14 cellular contexts compared by ENCODE assay signal in genomic region chr7:74029094-74029785, GRCh38. TPM values are rescaled to one million over a fixed set of nuclear protein-coding genes. Genes with fewer than 3 reads are reported as not detected.
A peak's percentile ranks its signal among the peaks of the same experiment; 100 is the strongest.
DNase-seq lines count a peak whose midpoint lies in the region; ATAC-seq and TF ChIP-seq lines count a peak whose summit lies in the region.
"Had no signal": no experiment of that assay in that cellular context is flagged by ENCODE, and none has a peak within 500 bp of the region (broad histone marks: within the 10 kb centered on the region; RNA-seq: fewer than 3 reads in every experiment).

No MANE protein-coding gene starts in this region.

- H3K4me1 ChIP-seq in left lung = peaks cover 24 to 39% of the 10 kb centered on the region in 2 donors

- H3K4me3 ChIP-seq in left lung = peak overlapping the region; percentile 32 to 43
- peak overlapping the region in 5 of 7 experiments; percentile 13 to 42 (median 22) for H3K4me3 ChIP-seq in skin epidermis
- H3K4me3 ChIP-seq: MG63 had no signal

- ATAC-seq in left lung (no peak), HG02840 (IDR thresholded peaks at IDR 0.05; ENCODE audit: low FRiP score, unreplicated experiment) (no peak)

- TF ChIP-seq CTCF in left lung (IDR thresholded peaks at IDR 0.05) = no peak

- DNase-seq in G401 (ENCODE audit: low spot score) = peak; percentile 62
- peak in 3 of 61 donors; percentile 2 to 48 (median 13) for DNase-seq in caudate nucleus (lab: John Stamatoyannopoulos, UW)
- DNase-seq in left lung = peak in 1 of 2 donors; percentile 63
- no peak for DNase-seq in COLO829 (ENCODE audit: low spot score)
- no peak for DNase-seq in cerebellum (ENCODE audit: low spot score)
- DNase-seq in NCI-H1048 (lab: John Stamatoyannopoulos, UW) = no peak
- DNase-seq: CD4-positive, CD25-positive, alpha-beta regulatory T cell; foreskin fibroblast; mammary epithelial cell; MG63; NK-92 treated with Interleukin-12 subunit alpha and Interleukin-12 subunit beta, amount 100 ng/mL, for 24 hours had no signal

- in situ Hi-C loops in G401 (cut with HindIII; ENCODE audit: low sequenced_read_pairs) = no loop called here

- no peaks in the 10 kb centered on the region for H3K36me3 ChIP-seq in left lung
- H3K36me3 ChIP-seq: MG63 had no signal

- no peaks in the 10 kb centered on the region for H3K9me3 ChIP-seq in left lung
- H3K9me3 ChIP-seq: MG63 had no signal

- H3K27ac ChIP-seq in caudate nucleus (ENCODE audit: low read depth, low read length) = peak overlapping the region; percentile 46
- H3K27ac ChIP-seq in left lung = peak overlapping the region in 1 of 2 donors; percentile 23
- H3K27ac ChIP-seq in skin epidermis = peak overlapping the region in 7 of 21 experiments; percentile 21 to 79 (median 66)

- intact Hi-C loops in left lung (cut with DNase I) = loop anchor here in 1 of 2 donors (5.0 kb wide), 1 partner anchor 162 kb away; no protein-coding TSS in a partner anchor

- H3K27me3 ChIP-seq in left lung = peaks cover 0 to 69% of the 10 kb centered on the region in 2 donors
- H3K27me3 ChIP-seq: MG63 had no signal

RNA-seq across cellular contexts. Expression of gene ELN, which starts 1.3 kb away (rescaled TPM):
- total RNA-seq in G401 (2014; rRNA removed; shearing (Covaris generic)) = 0.20 TPM in 1 of 2 replicates, not detected in the other
- total RNA-seq in left lung = 100 to 1,000 TPM; 202 to 673 TPM
- total RNA-seq in cerebellum = 27.0 TPM
- total RNA-seq: T-helper 2 cell treated with Interferon-gamma antibody and Interleukin-4, amounts not matched to agents 100 ng/mL and 5 ng/mL, for 36 hours had no signal

RNA-seq across cellular contexts. Expression of gene LIMK1, which starts 54.4 kb away (rescaled TPM):
- total RNA-seq in G401 (2014; rRNA removed; shearing (Covaris generic)) = 39.1 and 49.4 TPM in 2 replicates
- total RNA-seq in left lung (10 to 100 TPM; 40.8 to 47.2 TPM), cerebellum (15.2 TPM)

Comparison
In these comparisons a context has a peak if more than half of its experiments do, and no peak if none do; other contexts are left out.
1. RNA of gene ELN, which starts 1.3 kb away (total RNA-seq): 202 to 673 TPM in left lung and 27.0 TPM in cerebellum (single experiment); 0.20 TPM in G401; every median in the first group is over 10 times any median in the second.